In genomic region chr12:110901401-110901800, GRCh38 we compare ENCODE assay signal across 18 cellular contexts. TPM values are rescaled to one million over a fixed set of nuclear protein-coding genes. Genes with fewer than 3 reads are reported as not detected.
DNase-seq lines count a peak whose midpoint lies in the region; ATAC-seq and TF ChIP-seq lines count a peak whose summit lies in the region.
"Had no signal": no experiment of that assay in that cellular context is flagged by ENCODE, and none has a peak within 500 bp of the region (broad histone marks: within the 10 kb centered on the region; RNA-seq: fewer than 3 reads in every experiment).

No MANE protein-coding gene starts in this region.

- no peaks in the 10 kb centered on the region for H3K36me3 ChIP-seq in HEK293 (ENCODE audit: control insufficient read depth in 2 of 2, insufficient read depth in 1 of 2, low read length in 2 of 2)
- H3K36me3 ChIP-seq in hepatocyte (replicated peaks; ENCODE audit: insufficient read depth, low read depth) = no peaks in the 10 kb centered on the region
- no peaks in the 10 kb centered on the region for H3K36me3 ChIP-seq in mesendoderm (ENCODE audit: control insufficient read depth, insufficient read depth, low read length)

- no peak overlapping the region for H3K23ac ChIP-seq in mesendoderm (ENCODE audit: low read length)

- no peaks in the 10 kb centered on the region for H3K4me1 ChIP-seq in HEK293 (ENCODE audit: control insufficient read depth, insufficient read depth, low read length)
- no peaks in the 10 kb centered on the region for H3K4me1 ChIP-seq in hepatocyte (ENCODE audit: insufficient read depth)
- no peaks in the 10 kb centered on the region for H3K4me1 ChIP-seq in mesendoderm (ENCODE audit: control insufficient read depth, low read depth, low read length)

- DNase-seq in hepatocyte (ENCODE audit: low spot score) (peak; percentile 33), mesendoderm (peak; percentile 28)
- no peak for DNase-seq in activated naive CD4-positive, alpha-beta T cell (lab: John Stamatoyannopoulos, UW)
- no peak for DNase-seq in effector CD8-positive, alpha-beta T cell (lab: John Stamatoyannopoulos, UW)
- DNase-seq: C1 segment of cervical spinal cord; CD4-positive, alpha-beta memory T cell; COR-L47; DMS153; DND-41; GM23248; H7; HCEC 1CT had no signal

- no peak overlapping the region for H3K18ac ChIP-seq in mesendoderm (ENCODE audit: low read length)

- WGBS in hepatocyte (ENCODE audit: low lambda C conversion rate, missing lambda C conversion rate) = 61% methylated on average over 4 of the region's 4 CpGs
- no CpG with 5 or more reads among the region's 4 CpGs for WGBS in mesendoderm (ENCODE audit: extremely low coverage, insufficient coverage, low lambda C conversion rate)

- H2AFZ ChIP-seq in hepatocyte = no peak overlapping the region
- H2AFZ ChIP-seq: GM23248 had no signal

- H3K4me3 ChIP-seq in HEK293 (ENCODE audit: low read depth, low read length) (no peak overlapping the region), hepatocyte (no peak overlapping the region), mesendoderm (ENCODE audit: low read length) (no peak overlapping the region)
- H3K4me3 ChIP-seq: GM23248 had no signal

- H3K4me2 ChIP-seq in hepatocyte (no peak overlapping the region), mesendoderm (ENCODE audit: low read length) (no peak overlapping the region)

- no peaks in the 10 kb centered on the region for H3K79me2 ChIP-seq in hepatocyte
- no peaks in the 10 kb centered on the region for H3K79me2 ChIP-seq in mesendoderm (ENCODE audit: control insufficient read depth, insufficient read depth, low read length)

- no peak overlapping the region for H4K5ac ChIP-seq in mesendoderm (ENCODE audit: low read length)

- no peak for ATAC-seq in GM18520 (IDR thresholded peaks at IDR 0.05; ENCODE audit: unreplicated experiment)

- H3K9me2 ChIP-seq in hepatocyte (replicated peaks; ENCODE audit: insufficient read depth) = no peaks in the 10 kb centered on the region

- POLR2A ChIA-PET in HEK293 (lab: Yijun Ruan, JAX) = no interaction called here

- no peak overlapping the region for H3K4ac ChIP-seq in mesendoderm (ENCODE audit: low read depth, low read length)

- H4K20me1 ChIP-seq in hepatocyte (ENCODE audit: insufficient read depth, poor library complexity, severe bottlenecking) = no peaks in the 10 kb centered on the region

- no peak overlapping the region for H2BK15ac ChIP-seq in mesendoderm (replicated peaks; ENCODE audit: low read depth)

- no peak overlapping the region for H2AK5ac ChIP-seq in mesendoderm (ENCODE audit: low read length)

- H4K8ac ChIP-seq in mesendoderm (ENCODE audit: low read depth, low read length) = no peak overlapping the region

- no peaks in the 10 kb centered on the region for H3K27me3 ChIP-seq in hepatocyte
- no peaks in the 10 kb centered on the region for H3K27me3 ChIP-seq in mesendoderm (ENCODE audit: insufficient read depth, low read length, poor library complexity)

- H3K79me1 ChIP-seq in mesendoderm (ENCODE audit: low read length) = no peaks in the 10 kb centered on the region

- TF ChIP-seq CTCF in HEK293 (tag by site-specific recombination; IDR thresholded peaks at IDR 0.05) (no peak), hepatocyte (IDR thresholded peaks at IDR 0.05; ENCODE audit: poor library complexity) (no peak)

- no peak overlapping the region for H3K56ac ChIP-seq in mesendoderm (ENCODE audit: low read length)

- no peaks in the 10 kb centered on the region for H3K9me3 ChIP-seq in HEK293 (ENCODE audit: control insufficient read depth, insufficient read depth, low read depth, low read length)
- no peaks in the 10 kb centered on the region for H3K9me3 ChIP-seq in hepatocyte (ENCODE audit: low read depth)

- CTCF ChIA-PET in HEK293 (lab: Yijun Ruan, JAX) = no interaction called here

- H2BK5ac ChIP-seq in mesendoderm (ENCODE audit: low read length) = no peak overlapping the region

- H2BK120ac ChIP-seq in mesendoderm (ENCODE audit: low read depth, low read length) = no peak overlapping the region

- H3K27ac ChIP-seq in HEK293 (ENCODE audit: extremely low read depth, low read depth, low read length) = no peak overlapping the region
- peak overlapping the region; percentile 22 for H3K27ac ChIP-seq in hepatocyte
- no peak overlapping the region for H3K27ac ChIP-seq in mesendoderm (ENCODE audit: low read depth, low read length)
- H3K27ac ChIP-seq: GM23248 had no signal

- no peak overlapping the region for H3K9ac ChIP-seq in mesendoderm (ENCODE audit: low read length)
- H3K9ac ChIP-seq: GM23248 had no signal

TF ChIP-seq in HEK293, 187 proteins besides CTCF, POLR2A, EP300 and RAD21:
- TF ChIP-seq ZXDB (tag by site-specific recombination; IDR thresholded peaks at IDR 0.05) (no peak), ZNF768 (tag by site-specific recombination; IDR thresholded peaks at IDR 0.05) (no peak), KLF8 (tag by site-specific recombination; IDR thresholded peaks at IDR 0.05) (no peak), ZNF121 (tag by site-specific recombination; IDR thresholded peaks at IDR 0.05) (no peak), ZNF366 (tag by site-specific recombination; conservative IDR thresholded peaks at IDR 0.05) (peak; percentile 43; the same call in 1 of the 2 replicates)

RNA-seq across cellular contexts. Expression of gene MYL2, which starts 19.0 kb away (rescaled TPM):
- not detected in 2 replicates for total RNA-seq in hepatocyte
- polyA plus RNA-seq in hepatocyte = not detected in 2 replicates
- 0.06 TPM for polyA plus RNA-seq in mesendoderm (2013, experiment 1 of 2)
- polyA plus RNA-seq in mesendoderm (2013, experiment 2 of 2) = not detected
- total RNA-seq: A673; CD4-positive, alpha-beta memory T cell; GM23248; H1; H7 had no signal
- polyA plus RNA-seq: BJ; CD4-positive, alpha-beta memory T cell; GM23248; H1 had no signal

RNA-seq across cellular contexts. Expression of gene CCDC63, which starts 54.6 kb away (rescaled TPM):
- total RNA-seq in hepatocyte = not detected in 2 replicates
- not detected in 2 replicates for polyA plus RNA-seq in hepatocyte
- 0.45 TPM for polyA plus RNA-seq in mesendoderm (2013, experiment 1 of 2)
- polyA plus RNA-seq in mesendoderm (2013, experiment 2 of 2) = 0.29 TPM
- total RNA-seq: A172; CD4-positive, alpha-beta memory T cell; GM23248 had no signal
- polyA plus RNA-seq: BJ; CD4-positive, alpha-beta memory T cell; GM23248 had no signal

Comparison
In these comparisons a context has a peak if more than half of its experiments do, and no peak if none do; other contexts are left out.
1. DNase-seq: peak in hepatocyte (single experiment) and mesendoderm (single experiment); none in activated naive CD4-positive, alpha-beta T cell (0 of 4) and effector CD8-positive, alpha-beta T cell (single experiment).